ENCODE assay signal across 1 cellular context in the genomic region with DNA sequence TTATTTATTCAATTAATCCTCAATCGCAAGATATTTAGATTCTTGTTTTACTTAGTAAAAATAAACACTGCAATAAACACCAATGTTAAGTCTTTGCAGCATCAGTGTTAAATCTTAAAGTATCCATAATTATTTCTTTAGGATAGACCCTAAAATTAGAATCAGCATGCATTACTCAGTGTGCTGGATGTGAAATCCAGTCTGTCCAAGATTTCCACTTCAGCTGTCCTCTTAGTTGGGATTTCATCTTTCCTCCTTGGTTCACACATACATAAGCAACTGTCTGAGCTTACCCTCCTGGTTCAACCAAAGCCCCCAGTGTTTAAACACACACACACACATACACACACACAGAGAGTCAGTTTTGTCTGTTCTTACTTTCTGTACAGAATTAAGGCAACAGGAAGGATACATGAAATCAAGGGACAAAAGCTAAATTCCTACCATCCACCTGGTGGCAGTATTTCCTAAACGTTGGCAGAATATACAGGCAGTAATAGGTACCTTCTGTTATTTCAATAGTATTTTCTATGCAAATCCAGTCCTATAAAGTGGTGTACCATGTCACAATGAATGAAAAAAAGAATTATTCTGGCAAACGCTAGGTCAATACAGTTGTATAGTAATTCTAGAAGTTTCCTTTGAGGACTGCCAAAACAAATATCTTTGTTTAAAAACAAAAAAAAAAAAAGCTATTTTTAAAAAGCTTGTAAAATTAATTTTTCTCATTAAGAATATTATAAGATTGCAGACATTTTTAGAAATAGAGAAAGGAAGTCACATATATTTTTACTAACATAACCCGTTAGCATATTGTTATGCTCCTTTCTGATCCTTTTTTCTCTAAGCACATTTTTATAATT.
TF ChIP-seq lines count a peak whose summit lies in the region.

No MANE protein-coding gene starts in this region.

TF ChIP-seq in HepG2, 621 proteins besides CTCF, POLR2A, EP300 and RAD21 (continued from another document):
- TF ChIP-seq, protein P1, sequence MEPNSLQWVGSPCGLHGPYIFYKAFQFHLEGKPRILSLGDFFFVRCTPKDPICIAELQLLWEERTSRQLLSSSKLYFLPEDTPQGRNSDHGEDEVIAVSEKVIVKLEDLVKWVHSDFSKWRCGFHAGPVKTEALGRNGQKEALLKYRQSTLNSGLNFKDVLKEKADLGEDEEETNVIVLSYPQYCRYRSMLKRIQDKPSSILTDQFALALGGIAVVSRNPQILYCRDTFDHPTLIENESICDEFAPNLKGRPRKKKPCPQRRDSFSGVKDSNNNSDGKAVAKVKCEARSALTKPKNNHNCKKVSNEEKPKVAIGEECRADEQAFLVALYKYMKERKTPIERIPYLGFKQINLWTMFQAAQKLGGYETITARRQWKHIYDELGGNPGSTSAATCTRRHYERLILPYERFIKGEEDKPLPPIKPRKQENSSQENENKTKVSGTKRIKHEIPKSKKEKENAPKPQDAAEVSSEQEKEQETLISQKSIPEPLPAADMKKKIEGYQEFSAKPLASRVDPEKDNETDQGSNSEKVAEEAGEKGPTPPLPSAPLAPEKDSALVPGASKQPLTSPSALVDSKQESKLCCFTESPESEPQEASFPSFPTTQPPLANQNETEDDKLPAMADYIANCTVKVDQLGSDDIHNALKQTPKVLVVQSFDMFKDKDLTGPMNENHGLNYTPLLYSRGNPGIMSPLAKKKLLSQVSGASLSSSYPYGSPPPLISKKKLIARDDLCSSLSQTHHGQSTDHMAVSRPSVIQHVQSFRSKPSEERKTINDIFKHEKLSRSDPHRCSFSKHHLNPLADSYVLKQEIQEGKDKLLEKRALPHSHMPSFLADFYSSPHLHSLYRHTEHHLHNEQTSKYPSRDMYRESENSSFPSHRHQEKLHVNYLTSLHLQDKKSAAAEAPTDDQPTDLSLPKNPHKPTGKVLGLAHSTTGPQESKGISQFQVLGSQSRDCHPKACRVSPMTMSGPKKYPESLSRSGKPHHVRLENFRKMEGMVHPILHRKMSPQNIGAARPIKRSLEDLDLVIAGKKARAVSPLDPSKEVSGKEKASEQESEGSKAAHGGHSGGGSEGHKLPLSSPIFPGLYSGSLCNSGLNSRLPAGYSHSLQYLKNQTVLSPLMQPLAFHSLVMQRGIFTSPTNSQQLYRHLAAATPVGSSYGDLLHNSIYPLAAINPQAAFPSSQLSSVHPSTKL (CRISPR knock-in tag; IDR thresholded peaks at IDR 0.05), result 0 out of 2 replicates have a peak, but pooled peaks have one; percentile 10
- TF ChIP-seq, protein P2, sequence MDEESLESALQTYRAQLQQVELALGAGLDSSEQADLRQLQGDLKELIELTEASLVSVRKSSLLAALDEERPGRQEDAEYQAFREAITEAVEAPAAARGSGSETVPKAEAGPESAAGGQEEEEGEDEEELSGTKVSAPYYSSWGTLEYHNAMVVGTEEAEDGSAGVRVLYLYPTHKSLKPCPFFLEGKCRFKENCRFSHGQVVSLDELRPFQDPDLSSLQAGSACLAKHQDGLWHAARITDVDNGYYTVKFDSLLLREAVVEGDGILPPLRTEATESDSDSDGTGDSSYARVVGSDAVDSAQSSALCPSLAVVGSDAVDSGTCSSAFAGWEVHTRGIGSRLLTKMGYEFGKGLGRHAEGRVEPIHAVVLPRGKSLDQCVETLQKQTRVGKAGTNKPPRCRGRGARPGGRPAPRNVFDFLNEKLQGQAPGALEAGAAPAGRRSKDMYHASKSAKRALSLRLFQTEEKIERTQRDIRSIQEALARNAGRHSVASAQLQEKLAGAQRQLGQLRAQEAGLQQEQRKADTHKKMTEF (CRISPR knock-in tag; IDR thresholded peaks at IDR 0.05), result peak; percentile 22; the same call in 1 of the 2 replicates
- TF ChIP-seq STAG1 (CRISPR knock-in tag; IDR thresholded peaks at IDR 0.05), result peak; percentile 94
- no peak for TF ChIP-seq HOXA7 (CRISPR knock-in tag; IDR thresholded peaks at IDR 0.05)
